ENCODE assay signal across 8 cellular contexts in the genomic region with DNA sequence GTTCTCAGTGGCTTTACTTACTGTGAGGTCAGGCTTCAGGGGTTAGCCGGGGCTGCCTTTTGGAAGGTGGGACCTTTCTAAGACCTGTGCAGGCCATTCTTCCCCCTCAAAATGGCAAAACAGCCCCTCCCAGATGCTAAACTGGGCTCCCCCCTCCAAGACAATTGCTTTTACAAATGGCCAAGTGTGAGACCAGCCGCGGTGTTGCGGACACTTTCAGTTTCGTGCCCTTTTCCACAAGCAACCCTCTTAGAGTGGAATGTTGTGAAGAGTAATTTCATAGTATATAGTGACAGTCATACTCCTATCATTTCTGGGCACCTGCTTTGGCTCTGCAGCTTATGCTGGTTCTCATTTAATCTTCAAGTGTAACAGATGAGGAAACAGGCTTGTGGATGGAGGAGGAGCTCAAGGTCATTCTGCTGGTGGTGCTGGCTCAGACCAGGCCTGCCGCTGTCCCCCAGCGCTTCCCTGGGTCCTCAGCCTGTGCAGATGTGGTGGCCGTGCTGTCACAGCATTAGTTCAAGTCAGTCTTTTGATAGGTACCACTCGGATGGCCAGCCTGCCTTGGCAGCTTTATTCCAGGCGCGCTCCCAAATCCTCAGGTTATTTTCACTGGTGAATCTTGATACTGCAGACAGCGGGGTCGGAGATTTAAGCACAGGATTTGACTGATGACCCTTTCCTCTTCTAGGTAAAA. TPM values are rescaled to one million over a fixed set of nuclear protein-coding genes. Genes with fewer than 3 reads are reported as not detected.
A peak's percentile ranks its signal among the peaks of the same experiment; 100 is the strongest.
DNase-seq lines count a peak whose midpoint lies in the region; ATAC-seq and TF ChIP-seq lines count a peak whose summit lies in the region.

No MANE protein-coding gene starts in this region.

- H3K27ac ChIP-seq in CD8-positive, alpha-beta memory T cell (ENCODE audit: low read depth, low read length): peak overlapping the region; percentile 65
- H3K27ac ChIP-seq in OCI-LY1 (ENCODE audit: low read depth, low read length, poor library complexity, severe bottlenecking): no peak overlapping the region
- H3K27ac ChIP-seq in effector memory CD4-positive, alpha-beta T cell (ENCODE audit: insufficient read depth, low read length, poor library complexity, severe bottlenecking): no peak overlapping the region

- H3F3A ChIP-seq in OCI-LY1 (ENCODE audit: insufficient read depth, low read length): no peaks in the 10 kb centered on the region

- no peak for DNase-seq in CD8-positive, alpha-beta memory T cell
- no peak for DNase-seq in effector memory CD4-positive, alpha-beta T cell
- DNase-seq in neural crest cell (ENCODE audit: low read depth, low spot score): no peak
- DNase-seq in NK-92 (lab: John Stamatoyannopoulos, UW; ENCODE audit: unreplicated experiment): no peak
- DNase-seq in NCI-H1694 (lab: John Stamatoyannopoulos, UW): no peak

- H3K4me2 ChIP-seq in OCI-LY1 (ENCODE audit: low read length): peak overlapping the region; percentile 98

- no peaks in the 10 kb centered on the region for H3K9me3 Mint-ChIP-seq in CD8-positive, alpha-beta memory T cell
- H3K9me3 Mint-ChIP-seq in neural crest cell: no peaks in the 10 kb centered on the region

- H3K36me3 ChIP-seq in CD8-positive, alpha-beta memory T cell (ENCODE audit: insufficient read depth, low read length): no peaks in the 10 kb centered on the region
- no peaks in the 10 kb centered on the region for H3K36me3 ChIP-seq in OCI-LY1 (ENCODE audit: insufficient read depth, low read length)
- peaks cover 5% of the 10 kb centered on the region for H3K36me3 ChIP-seq in effector memory CD4-positive, alpha-beta T cell (ENCODE audit: control insufficient read depth, insufficient read depth, low read length)

- peaks cover 14% of the 10 kb centered on the region; the same call in 1 of the 2 replicates for H3K79me2 ChIP-seq in OCI-LY1 (ENCODE audit: insufficient read depth, low read length)

- POLR2A ChIA-PET in CD8-positive, alpha-beta memory T cell (lab: Charles Lee): interaction anchor here (0.6 to 2.9 kb wide), 2 partner anchors 46 to 78 kb away, joined by 3 to 21 read pairs; partner anchors contain the start of gene TBC1D14

- H3K4me3 ChIP-seq in CD8-positive, alpha-beta memory T cell (ENCODE audit: low read length): peak overlapping the region; percentile 82
- H3K4me3 ChIP-seq in OCI-LY1 (ENCODE audit: low read depth, low read length, poor library complexity, severe bottlenecking): peak overlapping the region; percentile 92
- peak overlapping the region; percentile 76 for H3K4me3 ChIP-seq in effector memory CD4-positive, alpha-beta T cell (ENCODE audit: insufficient read depth, low read depth, low read length, poor library complexity, severe bottlenecking)

- no peaks in the 10 kb centered on the region for H3K9me3 ChIP-seq in CD8-positive, alpha-beta memory T cell (ENCODE audit: low read length)
- no peaks in the 10 kb centered on the region for H3K9me3 ChIP-seq in OCI-LY1 (ENCODE audit: low read length)
- H3K9me3 ChIP-seq in effector memory CD4-positive, alpha-beta T cell (ENCODE audit: control insufficient read depth, low read length): no peaks in the 10 kb centered on the region

- peak overlapping the region in 6 of 8 donors; percentile 45 to 97 (median 94) for H3K27ac Mint-ChIP-seq in CD8-positive, alpha-beta memory T cell
- no peak overlapping the region for H3K27ac Mint-ChIP-seq in neural crest cell (ENCODE audit: unreplicated experiment)

- H3K4me1 Mint-ChIP-seq in CD8-positive, alpha-beta memory T cell: peaks cover 69 to 94% (median 80%) of the 10 kb centered on the region in 3 donors
- peaks cover 58% of the 10 kb centered on the region for H3K4me1 Mint-ChIP-seq in neural crest cell

- peaks cover 0 to 36% (median 7%) of the 10 kb centered on the region in 3 donors for H3K36me3 Mint-ChIP-seq in CD8-positive, alpha-beta memory T cell
- no peaks in the 10 kb centered on the region for H3K36me3 Mint-ChIP-seq in neural crest cell (ENCODE audit: low read depth)

- TF ChIP-seq CTCF in OCI-LY1 (IDR thresholded peaks at IDR 0.05; ENCODE audit: low read length) (no peak), neural crest cell (conservative IDR thresholded peaks at IDR 0.05) (no peak)

- H3K9ac ChIP-seq in OCI-LY1 (ENCODE audit: low read length): peak overlapping the region; percentile 86

- H3K4me1 ChIP-seq in CD8-positive, alpha-beta memory T cell (ENCODE audit: insufficient read depth, low read length): peaks cover 47% of the 10 kb centered on the region
- peaks cover 61% of the 10 kb centered on the region for H3K4me1 ChIP-seq in OCI-LY1 (ENCODE audit: insufficient read depth, low read length, severe bottlenecking)
- H3K4me1 ChIP-seq in effector memory CD4-positive, alpha-beta T cell (ENCODE audit: control insufficient read depth, insufficient read depth, low read length, poor library complexity, severe bottlenecking): peaks cover 30% of the 10 kb centered on the region

- CTCF ChIA-PET in CD8-positive, alpha-beta memory T cell (lab: Charles Lee): interaction anchor here (1.3 to 3.3 kb wide), 4 partner anchors 14 to 80 kb away, joined by 3 to 15 read pairs (median 10); partner anchors contain the start of gene GRPEL1

- H2AFZ ChIP-seq in OCI-LY1 (ENCODE audit: low read length): no peak overlapping the region

- no peaks in the 10 kb centered on the region for H3K27me3 Mint-ChIP-seq in CD8-positive, alpha-beta memory T cell
- H3K27me3 Mint-ChIP-seq in neural crest cell (ENCODE audit: low read depth): no peaks in the 10 kb centered on the region

- no peaks in the 10 kb centered on the region for H3K9me2 ChIP-seq in OCI-LY1 (ENCODE audit: low read depth, low read length)

- H3K4me3 Mint-ChIP-seq in CD8-positive, alpha-beta memory T cell: peak overlapping the region; percentile 92 to 97 (median 95)
- H3K4me3 Mint-ChIP-seq in neural crest cell: peak overlapping the region; percentile 97

- H3K27me3 ChIP-seq in CD8-positive, alpha-beta memory T cell (ENCODE audit: insufficient read depth, low read length, poor library complexity, severe bottlenecking): no peaks in the 10 kb centered on the region
- H3K27me3 ChIP-seq in OCI-LY1 (ENCODE audit: insufficient read depth, low read length): no peaks in the 10 kb centered on the region
- no peaks in the 10 kb centered on the region for H3K27me3 ChIP-seq in effector memory CD4-positive, alpha-beta T cell (replicated peaks; ENCODE audit: control insufficient read depth, insufficient read depth, low read length, poor library complexity, severe bottlenecking)

- H4K20me1 ChIP-seq in OCI-LY1 (ENCODE audit: insufficient read depth, low read length): no peaks in the 10 kb centered on the region

- ATAC-seq in HG03439 (IDR thresholded peaks at IDR 0.05; ENCODE audit: unreplicated experiment) (no peak), GM18870 (IDR thresholded peaks at IDR 0.05; ENCODE audit: unreplicated experiment) (no peak)

RNA-seq across cellular contexts. Expression of gene TADA2B, which starts 55.0 kb away (rescaled TPM):
- total RNA-seq in CD8-positive, alpha-beta memory T cell: 10 to 100 TPM; 15.8 to 16.0 TPM
- polyA plus RNA-seq in CD8-positive, alpha-beta memory T cell: 6.0 TPM
- 18.6 and 19.2 TPM in 2 replicates for total RNA-seq in neural crest cell
